ENCODE assay signal across 8 cellular contexts in the genomic region with DNA sequence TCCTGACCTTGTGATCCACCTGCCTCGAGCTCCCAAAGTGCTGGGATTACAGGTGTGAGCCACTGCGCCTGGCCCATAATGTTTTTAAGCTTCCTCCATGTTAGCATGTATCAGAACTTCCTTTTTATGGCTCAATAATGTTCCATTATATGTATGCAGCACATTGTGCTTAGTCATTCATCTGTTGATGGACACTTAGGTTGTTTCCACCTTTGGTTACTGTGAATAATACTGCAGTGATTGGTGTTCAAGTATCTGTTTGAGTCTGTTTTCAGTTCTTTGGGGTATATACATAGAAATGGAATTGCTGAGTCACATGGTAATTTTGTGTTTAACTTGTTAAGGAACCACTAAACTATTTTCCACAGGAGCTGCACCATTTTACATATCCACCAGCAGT. TPM values are rescaled to one million over a fixed set of nuclear protein-coding genes. Genes with fewer than 3 reads are reported as not detected.
DNase-seq lines count a peak whose midpoint lies in the region; ATAC-seq and TF ChIP-seq lines count a peak whose summit lies in the region.

No MANE protein-coding gene starts in this region.

- H3K4me1 ChIP-seq in heart right ventricle, result peaks cover 0 to 15% (median 4%) of the 10 kb centered on the region in 9 donors
- H3K4me1 ChIP-seq in HAP-1, result peaks cover 4% of the 10 kb centered on the region; the same call in 1 of the 2 replicates

- H3K27ac Mint-ChIP-seq in glutamatergic neuron (ENCODE audit: unreplicated experiment) (no peak overlapping the region), T-cell (peak overlapping the region in 1 of 2 donors; percentile 28)

- POLR2A ChIA-PET in T-cell (lab: Charles Lee), result no interaction called here

- CTCF ChIA-PET in T-cell (lab: Charles Lee), result interaction anchor here in 1 of 2 donors (0.5 kb wide), 1 partner anchor 86 kb away, joined by 6 read pairs; the partner anchor contains the start of gene FOXD2

- in situ Hi-C loops in HAP-1 (cut with MboI; ENCODE audit: low sequenced_read_pairs), result no loop called here

- ATAC-seq in GM18502 (IDR thresholded peaks at IDR 0.05; ENCODE audit: poor library complexity, unreplicated experiment) (peak; percentile 90), GM21515 (IDR thresholded peaks at IDR 0.05; ENCODE audit: unreplicated experiment) (peak; percentile 77), HG03460 (IDR thresholded peaks at IDR 0.05; ENCODE audit: unreplicated experiment) (peak; percentile 71), esophagus mucosa (peak; percentile 45), heart right ventricle (no peak), T-cell (replicated peaks in 1 of 4) (no peak)

- 94 to 99% methylated on average over 2 of the region's 2 CpGs for WGBS in heart right ventricle, 2 donors

- no peaks in the 10 kb centered on the region for H3K27me3 Mint-ChIP-seq in glutamatergic neuron (ENCODE audit: unreplicated experiment)
- no peaks in the 10 kb centered on the region for H3K27me3 Mint-ChIP-seq in T-cell

- H3K4me3 Mint-ChIP-seq in glutamatergic neuron (ENCODE audit: unreplicated experiment), result no peak overlapping the region
- H3K4me3 Mint-ChIP-seq in T-cell, result no peak overlapping the region

- H3K9me3 ChIP-seq in heart right ventricle (no peaks in the 10 kb centered on the region), HAP-1 (no peaks in the 10 kb centered on the region)

- H3K27me3 ChIP-seq in heart right ventricle, result no peaks in the 10 kb centered on the region
- H3K27me3 ChIP-seq in HAP-1 (ENCODE audit: low read depth), result no peaks in the 10 kb centered on the region

- H3K27ac ChIP-seq in heart right ventricle, result no peak overlapping the region

- DNase-seq in heart right ventricle (no peak), HAP-1 (ENCODE audit: low spot score in 2 of 2) (no peak), glutamatergic neuron (no peak), T-cell (no peak)

- H3K36me3 ChIP-seq in heart right ventricle (peaks cover 0 to 23% (median 0%) of the 10 kb centered on the region in 9 donors), HAP-1 (replicated peaks) (peaks cover 6% of the 10 kb centered on the region; the same call in 1 of the 2 replicates)

- H3K4me3 ChIP-seq in heart right ventricle, result no peak overlapping the region
- no peak overlapping the region for H3K4me3 ChIP-seq in HAP-1

- TF ChIP-seq CTCF in heart right ventricle (IDR thresholded peaks at IDR 0.05) (no peak), glutamatergic neuron (IDR thresholded peaks at IDR 0.05; ENCODE audit: partially characterized antibody, unreplicated experiment) (no peak)

- H3K4me1 Mint-ChIP-seq in glutamatergic neuron (ENCODE audit: low read depth, unreplicated experiment) (no peaks in the 10 kb centered on the region), T-cell (peaks cover 24 to 33% (median 26%) of the 10 kb centered on the region in 3 donors)

- no peaks in the 10 kb centered on the region for H3K36me3 Mint-ChIP-seq in glutamatergic neuron (ENCODE audit: unreplicated experiment)
- H3K36me3 Mint-ChIP-seq in T-cell, result peaks cover 19% of the 10 kb centered on the region

- intact Hi-C loops in heart right ventricle (cut with DNase I), result no loop called here

- no peaks in the 10 kb centered on the region for H3K9me3 Mint-ChIP-seq in glutamatergic neuron (ENCODE audit: unreplicated experiment)
- H3K9me3 Mint-ChIP-seq in T-cell, result no peaks in the 10 kb centered on the region

RNA-seq across cellular contexts. Expression of gene CMPK1, which starts 17.7 kb away (rescaled TPM):
- 122 TPM for total RNA-seq in esophagus mucosa
- total RNA-seq in heart right ventricle, result 10 to 100 TPM; 63.4 to 81.5 (median 75.6) TPM
- 10 to 100 TPM; 41.4 to 41.7 TPM for polyA plus RNA-seq in heart right ventricle
- 60.4 TPM for total RNA-seq in glutamatergic neuron (ENCODE audit: unreplicated experiment)
- total RNA-seq in T-cell, result 100 to 1,000 TPM; 106 to 123 (median 112) TPM

RNA-seq across cellular contexts. Expression of gene STIL, which starts 37.4 kb away (rescaled TPM):
- total RNA-seq in esophagus mucosa, result 8.2 TPM
- 1 to 10 TPM in 3 of 10 donors, under 1 TPM in 7; 0.44 to 2.1 (median 0.71) TPM for total RNA-seq in heart right ventricle
- under 1 TPM; 0.22 to 0.37 TPM for polyA plus RNA-seq in heart right ventricle
- total RNA-seq in glutamatergic neuron (ENCODE audit: unreplicated experiment), result 5.4 TPM
- 1 to 10 TPM in 4 of 5 donors, under 1 TPM in 1; 0.85 to 3.4 (median 1.7) TPM for total RNA-seq in T-cell

Comparison
In these comparisons a context has a peak if more than half of its experiments do, and no peak if none do; other contexts are left out.
1. ATAC-seq: peak in GM18502 (single experiment), GM21515 (single experiment), HG03460 (single experiment) and esophagus mucosa (single experiment); none in heart right ventricle (0 of 8) and T-cell (0 of 4).